In the genomic region with DNA sequence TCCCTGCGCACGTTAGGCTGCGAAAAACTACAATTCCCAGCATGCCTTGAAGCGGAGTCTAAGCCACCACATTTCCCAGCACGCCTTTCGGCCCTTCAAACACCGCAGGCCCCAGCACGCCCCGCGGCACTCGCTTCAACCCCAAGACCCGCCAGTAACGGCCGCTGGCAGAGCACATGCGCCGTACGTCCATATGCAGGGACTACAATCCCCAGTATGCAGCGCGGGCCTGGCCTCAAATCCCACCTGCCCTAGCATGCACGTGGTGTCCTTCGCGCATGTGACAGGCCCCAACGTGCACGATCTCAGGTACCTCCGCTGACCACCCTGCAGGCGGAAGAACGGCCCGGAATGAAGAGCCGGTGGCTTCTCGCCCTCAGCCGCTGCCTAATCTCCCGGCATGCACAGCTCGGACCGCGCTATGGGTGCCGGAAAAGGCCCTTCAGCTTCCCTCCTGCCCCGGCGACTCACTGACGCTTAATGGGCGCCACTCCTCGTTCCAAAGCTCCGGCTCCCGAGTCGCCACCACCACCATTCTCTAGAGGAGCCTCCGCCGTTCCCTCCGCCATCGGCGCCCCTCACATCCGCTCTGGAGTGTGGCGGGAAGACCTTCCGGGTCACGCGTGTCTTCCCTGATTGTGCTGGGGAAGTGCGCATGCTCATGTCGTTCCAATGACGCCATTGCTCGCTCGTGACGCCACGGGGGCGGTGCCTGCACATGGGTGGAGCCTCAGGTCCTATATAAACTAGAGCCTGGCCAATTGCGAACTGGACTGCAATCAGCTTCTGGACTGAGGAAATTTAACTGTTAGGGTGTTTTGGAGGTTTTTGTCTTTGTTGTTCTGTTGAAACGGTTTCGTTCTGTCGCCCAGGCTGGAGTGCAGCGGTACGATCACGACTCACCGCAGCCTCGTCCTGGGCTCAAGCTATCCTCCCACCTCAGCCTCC, we compare ENCODE assay signal across 1 cellular context.
TF ChIP-seq lines count a peak whose summit lies in the region.

A gene with protein sequence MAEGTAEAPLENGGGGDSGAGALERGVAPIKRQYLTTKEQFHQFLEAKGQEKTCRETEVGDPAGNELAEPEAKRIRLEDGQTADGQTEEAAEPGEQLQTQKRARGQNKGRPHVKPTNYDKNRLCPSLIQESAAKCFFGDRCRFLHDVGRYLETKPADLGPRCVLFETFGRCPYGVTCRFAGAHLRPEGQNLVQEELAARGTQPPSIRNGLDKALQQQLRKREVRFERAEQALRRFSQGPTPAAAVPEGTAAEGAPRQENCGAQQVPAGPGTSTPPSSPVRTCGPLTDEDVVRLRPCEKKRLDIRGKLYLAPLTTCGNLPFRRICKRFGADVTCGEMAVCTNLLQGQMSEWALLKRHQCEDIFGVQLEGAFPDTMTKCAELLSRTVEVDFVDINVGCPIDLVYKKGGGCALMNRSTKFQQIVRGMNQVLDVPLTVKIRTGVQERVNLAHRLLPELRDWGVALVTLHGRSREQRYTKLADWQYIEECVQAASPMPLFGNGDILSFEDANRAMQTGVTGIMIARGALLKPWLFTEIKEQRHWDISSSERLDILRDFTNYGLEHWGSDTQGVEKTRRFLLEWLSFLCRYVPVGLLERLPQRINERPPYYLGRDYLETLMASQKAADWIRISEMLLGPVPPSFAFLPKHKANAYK (minus strand): TSS at position 591 of the 948 bp plus-strand sequence. CDS start 22 bp downstream, at position 569.

TF ChIP-seq in H1, 55 proteins besides CTCF, POLR2A, EP300 and RAD21 (continued from another document and continues in another):
- TF ChIP-seq, protein P1, sequence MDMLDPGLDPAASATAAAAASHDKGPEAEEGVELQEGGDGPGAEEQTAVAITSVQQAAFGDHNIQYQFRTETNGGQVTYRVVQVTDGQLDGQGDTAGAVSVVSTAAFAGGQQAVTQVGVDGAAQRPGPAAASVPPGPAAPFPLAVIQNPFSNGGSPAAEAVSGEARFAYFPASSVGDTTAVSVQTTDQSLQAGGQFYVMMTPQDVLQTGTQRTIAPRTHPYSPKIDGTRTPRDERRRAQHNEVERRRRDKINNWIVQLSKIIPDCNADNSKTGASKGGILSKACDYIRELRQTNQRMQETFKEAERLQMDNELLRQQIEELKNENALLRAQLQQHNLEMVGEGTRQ (IDR thresholded peaks at IDR 0.05; ENCODE audit: low read length), result peak; percentile 96
- peak; percentile 89 for TF ChIP-seq POLR2AphosphoS5 (IDR thresholded peaks at IDR 0.05; ENCODE audit: low read depth, low read length)
- TF ChIP-seq JUND (IDR thresholded peaks at IDR 0.05; ENCODE audit: low read length), result no peak
- TF ChIP-seq TBP (IDR thresholded peaks at IDR 0.05; ENCODE audit: low read depth, low read length), result peak; percentile 82
- no peak for TF ChIP-seq KDM1A (IDR thresholded peaks at IDR 0.05; ENCODE audit: borderline replicate concordance, low read length)
- TF ChIP-seq RFX5 (IDR thresholded peaks at IDR 0.05; ENCODE audit: borderline replicate concordance, low read depth, low read length), result no peak
- TF ChIP-seq CTBP2 (IDR thresholded peaks at IDR 0.05; ENCODE audit: borderline replicate concordance, insufficient read depth, insufficient read length, low read length), result no peak
- TF ChIP-seq TAF1 (IDR thresholded peaks at IDR 0.05; ENCODE audit: low read depth, low read length), result peak; percentile 85
- TF ChIP-seq MAFK (IDR thresholded peaks at IDR 0.05; ENCODE audit: low read depth, low read length), result no peak
- TF ChIP-seq BACH1 (IDR thresholded peaks at IDR 0.05; ENCODE audit: low read length), result 0 out of 2 replicates have a peak, but pooled peaks have one; percentile 19
- TF ChIP-seq SUZ12 (IDR thresholded peaks at IDR 0.05; ENCODE audit: low read length), result no peak
- peak; percentile 31; the same call in 1 of the 2 replicates for TF ChIP-seq TEAD4 (IDR thresholded peaks at IDR 0.05; ENCODE audit: low read depth, low read length)
- TF ChIP-seq SIN3A (conservative IDR thresholded peaks at IDR 0.05 in 1 of 2, IDR thresholded peaks at IDR 0.05 in 1 of 2; ENCODE audit: low read depth in 1 of 2, low read length in 2 of 2), result peak; percentile 90 to 99; a peak in 3 of 4 replicates
- no peak for TF ChIP-seq NANOG (IDR thresholded peaks at IDR 0.05; ENCODE audit: insufficient read depth, low read depth, low read length, poor library complexity, severe bottlenecking)
- TF ChIP-seq YY1 (IDR thresholded peaks at IDR 0.05; ENCODE audit: low read depth, low read length), result peak; percentile 51; the same call in 1 of the 2 replicates
- TF ChIP-seq GABPA (IDR thresholded peaks at IDR 0.05; ENCODE audit: borderline replicate concordance, insufficient read depth, low read length), result peak; percentile 75; the same call in 1 of the 2 replicates
- TF ChIP-seq NRF1 (IDR thresholded peaks at IDR 0.05; ENCODE audit: low read depth, low read length), result peak; percentile 67
- TF ChIP-seq FOSL1 (IDR thresholded peaks at IDR 0.05; ENCODE audit: insufficient read depth, low read depth, low read length), result no peak
- no peak for TF ChIP-seq JUN (IDR thresholded peaks at IDR 0.05; ENCODE audit: low read depth, low read length)
- TF ChIP-seq KDM5A (IDR thresholded peaks at IDR 0.05; ENCODE audit: low read length), result no peak
- TF ChIP-seq CBX8 (IDR thresholded peaks at IDR 0.05; ENCODE audit: borderline replicate concordance, low read depth, low read length), result no peak
- TF ChIP-seq SP4 (IDR thresholded peaks at IDR 0.05; ENCODE audit: low read length), result peak; percentile 86; the same call in 1 of the 2 replicates
- TF ChIP-seq RXRA (IDR thresholded peaks at IDR 0.05; ENCODE audit: insufficient read depth, low read depth, low read length), result no peak
- TF ChIP-seq, protein P2, sequence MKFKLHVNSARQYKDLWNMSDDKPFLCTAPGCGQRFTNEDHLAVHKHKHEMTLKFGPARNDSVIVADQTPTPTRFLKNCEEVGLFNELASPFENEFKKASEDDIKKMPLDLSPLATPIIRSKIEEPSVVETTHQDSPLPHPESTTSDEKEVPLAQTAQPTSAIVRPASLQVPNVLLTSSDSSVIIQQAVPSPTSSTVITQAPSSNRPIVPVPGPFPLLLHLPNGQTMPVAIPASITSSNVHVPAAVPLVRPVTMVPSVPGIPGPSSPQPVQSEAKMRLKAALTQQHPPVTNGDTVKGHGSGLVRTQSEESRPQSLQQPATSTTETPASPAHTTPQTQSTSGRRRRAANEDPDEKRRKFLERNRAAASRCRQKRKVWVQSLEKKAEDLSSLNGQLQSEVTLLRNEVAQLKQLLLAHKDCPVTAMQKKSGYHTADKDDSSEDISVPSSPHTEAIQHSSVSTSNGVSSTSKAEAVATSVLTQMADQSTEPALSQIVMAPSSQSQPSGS (IDR thresholded peaks at IDR 0.05; ENCODE audit: low read length), result peak; percentile 78
- peak; percentile 98 for TF ChIP-seq CREB1 (IDR thresholded peaks at IDR 0.05)
- TF ChIP-seq RBBP5 (IDR thresholded peaks at IDR 0.05; ENCODE audit: borderline replicate concordance, low read depth, low read length), result peak; percentile 87
- TF ChIP-seq, protein P3, sequence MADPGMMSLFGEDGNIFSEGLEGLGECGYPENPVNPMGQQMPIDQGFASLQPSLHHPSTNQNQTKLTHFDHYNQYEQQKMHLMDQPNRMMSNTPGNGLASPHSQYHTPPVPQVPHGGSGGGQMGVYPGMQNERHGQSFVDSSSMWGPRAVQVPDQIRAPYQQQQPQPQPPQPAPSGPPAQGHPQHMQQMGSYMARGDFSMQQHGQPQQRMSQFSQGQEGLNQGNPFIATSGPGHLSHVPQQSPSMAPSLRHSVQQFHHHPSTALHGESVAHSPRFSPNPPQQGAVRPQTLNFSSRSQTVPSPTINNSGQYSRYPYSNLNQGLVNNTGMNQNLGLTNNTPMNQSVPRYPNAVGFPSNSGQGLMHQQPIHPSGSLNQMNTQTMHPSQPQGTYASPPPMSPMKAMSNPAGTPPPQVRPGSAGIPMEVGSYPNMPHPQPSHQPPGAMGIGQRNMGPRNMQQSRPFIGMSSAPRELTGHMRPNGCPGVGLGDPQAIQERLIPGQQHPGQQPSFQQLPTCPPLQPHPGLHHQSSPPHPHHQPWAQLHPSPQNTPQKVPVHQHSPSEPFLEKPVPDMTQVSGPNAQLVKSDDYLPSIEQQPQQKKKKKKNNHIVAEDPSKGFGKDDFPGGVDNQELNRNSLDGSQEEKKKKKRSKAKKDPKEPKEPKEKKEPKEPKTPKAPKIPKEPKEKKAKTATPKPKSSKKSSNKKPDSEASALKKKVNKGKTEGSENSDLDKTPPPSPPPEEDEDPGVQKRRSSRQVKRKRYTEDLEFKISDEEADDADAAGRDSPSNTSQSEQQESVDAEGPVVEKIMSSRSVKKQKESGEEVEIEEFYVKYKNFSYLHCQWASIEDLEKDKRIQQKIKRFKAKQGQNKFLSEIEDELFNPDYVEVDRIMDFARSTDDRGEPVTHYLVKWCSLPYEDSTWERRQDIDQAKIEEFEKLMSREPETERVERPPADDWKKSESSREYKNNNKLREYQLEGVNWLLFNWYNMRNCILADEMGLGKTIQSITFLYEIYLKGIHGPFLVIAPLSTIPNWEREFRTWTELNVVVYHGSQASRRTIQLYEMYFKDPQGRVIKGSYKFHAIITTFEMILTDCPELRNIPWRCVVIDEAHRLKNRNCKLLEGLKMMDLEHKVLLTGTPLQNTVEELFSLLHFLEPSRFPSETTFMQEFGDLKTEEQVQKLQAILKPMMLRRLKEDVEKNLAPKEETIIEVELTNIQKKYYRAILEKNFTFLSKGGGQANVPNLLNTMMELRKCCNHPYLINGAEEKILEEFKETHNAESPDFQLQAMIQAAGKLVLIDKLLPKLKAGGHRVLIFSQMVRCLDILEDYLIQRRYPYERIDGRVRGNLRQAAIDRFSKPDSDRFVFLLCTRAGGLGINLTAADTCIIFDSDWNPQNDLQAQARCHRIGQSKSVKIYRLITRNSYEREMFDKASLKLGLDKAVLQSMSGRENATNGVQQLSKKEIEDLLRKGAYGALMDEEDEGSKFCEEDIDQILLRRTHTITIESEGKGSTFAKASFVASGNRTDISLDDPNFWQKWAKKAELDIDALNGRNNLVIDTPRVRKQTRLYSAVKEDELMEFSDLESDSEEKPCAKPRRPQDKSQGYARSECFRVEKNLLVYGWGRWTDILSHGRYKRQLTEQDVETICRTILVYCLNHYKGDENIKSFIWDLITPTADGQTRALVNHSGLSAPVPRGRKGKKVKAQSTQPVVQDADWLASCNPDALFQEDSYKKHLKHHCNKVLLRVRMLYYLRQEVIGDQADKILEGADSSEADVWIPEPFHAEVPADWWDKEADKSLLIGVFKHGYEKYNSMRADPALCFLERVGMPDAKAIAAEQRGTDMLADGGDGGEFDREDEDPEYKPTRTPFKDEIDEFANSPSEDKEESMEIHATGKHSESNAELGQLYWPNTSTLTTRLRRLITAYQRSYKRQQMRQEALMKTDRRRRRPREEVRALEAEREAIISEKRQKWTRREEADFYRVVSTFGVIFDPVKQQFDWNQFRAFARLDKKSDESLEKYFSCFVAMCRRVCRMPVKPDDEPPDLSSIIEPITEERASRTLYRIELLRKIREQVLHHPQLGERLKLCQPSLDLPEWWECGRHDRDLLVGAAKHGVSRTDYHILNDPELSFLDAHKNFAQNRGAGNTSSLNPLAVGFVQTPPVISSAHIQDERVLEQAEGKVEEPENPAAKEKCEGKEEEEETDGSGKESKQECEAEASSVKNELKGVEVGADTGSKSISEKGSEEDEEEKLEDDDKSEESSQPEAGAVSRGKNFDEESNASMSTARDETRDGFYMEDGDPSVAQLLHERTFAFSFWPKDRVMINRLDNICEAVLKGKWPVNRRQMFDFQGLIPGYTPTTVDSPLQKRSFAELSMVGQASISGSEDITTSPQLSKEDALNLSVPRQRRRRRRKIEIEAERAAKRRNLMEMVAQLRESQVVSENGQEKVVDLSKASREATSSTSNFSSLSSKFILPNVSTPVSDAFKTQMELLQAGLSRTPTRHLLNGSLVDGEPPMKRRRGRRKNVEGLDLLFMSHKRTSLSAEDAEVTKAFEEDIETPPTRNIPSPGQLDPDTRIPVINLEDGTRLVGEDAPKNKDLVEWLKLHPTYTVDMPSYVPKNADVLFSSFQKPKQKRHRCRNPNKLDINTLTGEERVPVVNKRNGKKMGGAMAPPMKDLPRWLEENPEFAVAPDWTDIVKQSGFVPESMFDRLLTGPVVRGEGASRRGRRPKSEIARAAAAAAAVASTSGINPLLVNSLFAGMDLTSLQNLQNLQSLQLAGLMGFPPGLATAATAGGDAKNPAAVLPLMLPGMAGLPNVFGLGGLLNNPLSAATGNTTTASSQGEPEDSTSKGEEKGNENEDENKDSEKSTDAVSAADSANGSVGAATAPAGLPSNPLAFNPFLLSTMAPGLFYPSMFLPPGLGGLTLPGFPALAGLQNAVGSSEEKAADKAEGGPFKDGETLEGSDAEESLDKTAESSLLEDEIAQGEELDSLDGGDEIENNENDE (IDR thresholded peaks at IDR 0.05; ENCODE audit: insufficient replicate concordance, low read length), result no peak
- peak; percentile 26 for TF ChIP-seq CHD2 (IDR thresholded peaks at IDR 0.05; ENCODE audit: low read length)
- TF ChIP-seq, protein P4, sequence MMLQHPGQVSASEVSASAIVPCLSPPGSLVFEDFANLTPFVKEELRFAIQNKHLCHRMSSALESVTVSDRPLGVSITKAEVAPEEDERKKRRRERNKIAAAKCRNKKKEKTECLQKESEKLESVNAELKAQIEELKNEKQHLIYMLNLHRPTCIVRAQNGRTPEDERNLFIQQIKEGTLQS (IDR thresholded peaks at IDR 0.05; ENCODE audit: insufficient read depth, low read depth, low read length), result peak; percentile 89
- TF ChIP-seq ASH2L (IDR thresholded peaks at IDR 0.05; ENCODE audit: low read length), result peak; percentile 79
- peak; percentile 91 for TF ChIP-seq KDM4A (IDR thresholded peaks at IDR 0.05; ENCODE audit: low read depth, low read length, severe bottlenecking)
- no peak for TF ChIP-seq SIRT6 (IDR thresholded peaks at IDR 0.05; ENCODE audit: low read length)
- TF ChIP-seq HDAC6 (IDR thresholded peaks at IDR 0.05; ENCODE audit: low read depth, low read length), result no peak
- TF ChIP-seq EGR1 (IDR thresholded peaks at IDR 0.05; ENCODE audit: borderline replicate concordance, low read depth, low read length), result no peak
- no peak for TF ChIP-seq TCF12 (IDR thresholded peaks at IDR 0.05; ENCODE audit: low read depth, low read length)
- TF ChIP-seq POU5F1 (IDR thresholded peaks at IDR 0.05; ENCODE audit: low read depth, low read length), result no peak
- peak; percentile 73; the same call in 1 of the 2 replicates for TF ChIP-seq SP1 (IDR thresholded peaks at IDR 0.05; ENCODE audit: low read depth, low read length)
- no peak for TF ChIP-seq BRCA1 (IDR thresholded peaks at IDR 0.05; ENCODE audit: low read depth, low read length)
- TF ChIP-seq CHD1 (IDR thresholded peaks at IDR 0.05; ENCODE audit: low read depth, low read length), result no peak
- no peak for TF ChIP-seq CBX5 (IDR thresholded peaks at IDR 0.05; ENCODE audit: low read depth, low read length)
- TF ChIP-seq SRF (IDR thresholded peaks at IDR 0.05; ENCODE audit: low read depth, low read length), result no peak
- TF ChIP-seq SP2 (IDR thresholded peaks at IDR 0.05; ENCODE audit: low read length), result no peak
- 0 out of 2 replicates have a peak, but pooled peaks have one; percentile 9 for TF ChIP-seq GTF2F1 (IDR thresholded peaks at IDR 0.05; ENCODE audit: borderline replicate concordance, low read depth, low read length)
- no peak for TF ChIP-seq RNF2 (IDR thresholded peaks at IDR 0.05; ENCODE audit: borderline replicate concordance, low read depth, low read length, missing control alignments, poor library complexity, severe bottlenecking)
- TF ChIP-seq, protein P5, sequence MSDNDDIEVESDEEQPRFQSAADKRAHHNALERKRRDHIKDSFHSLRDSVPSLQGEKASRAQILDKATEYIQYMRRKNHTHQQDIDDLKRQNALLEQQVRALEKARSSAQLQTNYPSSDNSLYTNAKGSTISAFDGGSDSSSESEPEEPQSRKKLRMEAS (IDR thresholded peaks at IDR 0.05), result peak; percentile 99
- peak; percentile 88 for TF ChIP-seq SIX5 (IDR thresholded peaks at IDR 0.05; ENCODE audit: low read depth, low read length)
- TF ChIP-seq BCL11A (IDR thresholded peaks at IDR 0.05; ENCODE audit: low read depth in 2 of 2, low read length in 2 of 2), result no peak
- peak; percentile 15 for TF ChIP-seq TAF7 (optimal IDR thresholded peaks at IDR 0.05; ENCODE audit: borderline replicate concordance, low read depth, low read length)
